ENCODE assay signal across 8 cellular contexts in genomic region chr1:46535063-46535462, GRCh38. TPM values are rescaled to one million over a fixed set of nuclear protein-coding genes. Genes with fewer than 3 reads are reported as not detected.
A peak's percentile ranks its signal among the peaks of the same experiment; 100 is the strongest.
DNase-seq lines count a peak whose midpoint lies in the region; ATAC-seq, FAIRE-seq and TF ChIP-seq lines count a peak whose summit lies in the region.

No MANE protein-coding gene starts in this region.

- H2AFZ ChIP-seq in endothelial cell of umbilical vein (ENCODE audit: low read depth, low read length) (no peak overlapping the region), H9 (ENCODE audit: low read length) (no peak overlapping the region)

- no peak overlapping the region for H3T11ph ChIP-seq in H9 (ENCODE audit: low read length)

- no peak overlapping the region for H2BK120ac ChIP-seq in H9 (ENCODE audit: low read depth, low read length, poor library complexity, severe bottlenecking)

- H3K36me3 Mint-ChIP-seq in activated naive CD8-positive, alpha-beta T cell treated with anti-CD3 and anti-CD28 coated beads, Interleukin-2, amount 50 U/mL, for 24 hours (ENCODE audit: low read depth) = no peaks in the 10 kb centered on the region
- no peaks in the 10 kb centered on the region for H3K36me3 Mint-ChIP-seq in activated naive CD8-positive, alpha-beta T cell treated with anti-CD3 and anti-CD28 coated beads for 36 hours
- no peaks in the 10 kb centered on the region for H3K36me3 Mint-ChIP-seq in H9 (ENCODE audit: insufficient read depth in 1 of 3, low read depth in 3 of 3)

- no peak overlapping the region for H3K23ac ChIP-seq in H9 (ENCODE audit: insufficient read length, low read depth, low read length)

- peak; percentile 41 for DNase-seq in activated naive CD8-positive, alpha-beta T cell treated with anti-CD3 and anti-CD28 coated beads, Interleukin-2, amount 50 U/mL, for 24 hours
- no peak for DNase-seq in activated naive CD8-positive, alpha-beta T cell treated with anti-CD3 and anti-CD28 coated beads for 36 hours
- DNase-seq in OCI-M1 (lab: John Stamatoyannopoulos, UW) (peak; percentile 69), endothelial cell of umbilical vein (ENCODE audit: low read depth, low spot score) (no peak), H9 (no peak), esophagus squamous epithelium (lab: John Stamatoyannopoulos, UW) (no peak), gastrocnemius medialis (no peak)
- no peak for DNase-seq in stimulated activated naive CD8-positive, alpha-beta T cell treated with anti-CD3 and anti-CD28 coated beads, Interleukin-15, amount 100 ng/mL, for 72 hours

- peaks cover 23% of the 10 kb centered on the region for H3K27me3 Mint-ChIP-seq in activated naive CD8-positive, alpha-beta T cell treated with anti-CD3 and anti-CD28 coated beads, Interleukin-2, amount 50 U/mL, for 24 hours
- peaks cover 17% of the 10 kb centered on the region for H3K27me3 Mint-ChIP-seq in activated naive CD8-positive, alpha-beta T cell treated with anti-CD3 and anti-CD28 coated beads for 36 hours
- peaks cover 61% of the 10 kb centered on the region for H3K27me3 Mint-ChIP-seq in stimulated activated naive CD8-positive, alpha-beta T cell treated with anti-CD3 and anti-CD28 coated beads, Interleukin-15, amount 100 ng/mL, for 72 hours
- peaks cover 94% of the 10 kb centered on the region for H3K27me3 Mint-ChIP-seq in H9 (ENCODE audit: low read depth)

- H3K9ac ChIP-seq in endothelial cell of umbilical vein (replicated peaks; ENCODE audit: extremely low read depth, insufficient read depth, low read length) (no peak overlapping the region), H9 (ENCODE audit: extremely low read depth, insufficient read length, low read length) (no peak overlapping the region)

- H2BK5ac ChIP-seq in H9 (ENCODE audit: insufficient read length, low read length) = no peak overlapping the region

- H3K9me1 ChIP-seq in endothelial cell of umbilical vein (replicated peaks; ENCODE audit: control insufficient read depth, extremely low read depth, insufficient read depth, low read length) = no peaks in the 10 kb centered on the region

- dilution Hi-C loops in endothelial cell of umbilical vein (cut with MboI; ENCODE audit: extremely low pct_ligation_motif_present, low sequenced_read_pairs) = no loop called here

- peaks cover 9% of the 10 kb centered on the region for H3K4me1 Mint-ChIP-seq in activated naive CD8-positive, alpha-beta T cell treated with anti-CD3 and anti-CD28 coated beads, Interleukin-2, amount 50 U/mL, for 24 hours
- peaks cover 3% of the 10 kb centered on the region for H3K4me1 Mint-ChIP-seq in activated naive CD8-positive, alpha-beta T cell treated with anti-CD3 and anti-CD28 coated beads for 36 hours
- H3K4me1 Mint-ChIP-seq in stimulated activated naive CD8-positive, alpha-beta T cell treated with anti-CD3 and anti-CD28 coated beads, Interleukin-15, amount 100 ng/mL, for 72 hours = peaks cover 18% of the 10 kb centered on the region
- H3K4me1 Mint-ChIP-seq in H9 = peaks cover 11 to 20% of the 10 kb centered on the region in 2 experiments

- TF ChIP-seq CTCF in endothelial cell of umbilical vein (IDR thresholded peaks at IDR 0.05; ENCODE audit: extremely low read depth in 1 of 2, insufficient read depth in 1 of 2, low read depth in 1 of 2, low read length in 2 of 2) (peak; percentile 15 to 49), H9 (conservative IDR thresholded peaks at IDR 0.05) (no peak; the same call in 1 of the 3 replicates), esophagus squamous epithelium (IDR thresholded peaks at IDR 0.05) (peak in 3 of 6 experiments; percentile 10 to 42 (median 16)), gastrocnemius medialis (IDR thresholded peaks at IDR 0.05 in 4 of 5, conservative IDR thresholded peaks at IDR 0.05 in 1 of 5) (no peak)

- no peak overlapping the region for H4K5ac ChIP-seq in H9 (ENCODE audit: insufficient read length, low read depth, low read length)

- H4K8ac ChIP-seq in H9 (replicated peaks; ENCODE audit: insufficient read length, low read depth, low read length) = no peak overlapping the region

- H3K79me2 ChIP-seq in endothelial cell of umbilical vein (ENCODE audit: control insufficient read depth, insufficient read depth, low read length) = no peaks in the 10 kb centered on the region
- no peaks in the 10 kb centered on the region for H3K79me2 ChIP-seq in H9 (ENCODE audit: insufficient read depth, low read length)

- no peak overlapping the region for H2BK15ac ChIP-seq in H9 (ENCODE audit: low read depth, low read length)

- H3K18ac ChIP-seq in H9 (ENCODE audit: insufficient read length, low read depth, low read length) = no peak overlapping the region

- H3K14ac ChIP-seq in H9 (ENCODE audit: insufficient read depth, low read length) = no peak overlapping the region

- ATAC-seq in activated naive CD8-positive, alpha-beta T cell treated with anti-CD3 and anti-CD28 coated beads, Interleukin-2, amount 50 U/mL, for 24 hours = no peak
- ATAC-seq in stimulated activated naive CD8-positive, alpha-beta T cell treated with anti-CD3 and anti-CD28 coated beads, Interleukin-15, amount 100 ng/mL, for 72 hours = peak; percentile 36
- ATAC-seq in gastrocnemius medialis = no peak

- H3K4me2 ChIP-seq in endothelial cell of umbilical vein (ENCODE audit: insufficient read depth, low read length) (no peak overlapping the region), H9 (ENCODE audit: insufficient read depth, insufficient read length, low read length) (no peak overlapping the region)

- H3K36me3 ChIP-seq in endothelial cell of umbilical vein (ENCODE audit: control insufficient read depth in 2 of 2, extremely low read depth in 1 of 2, insufficient read depth in 2 of 2, low read length in 2 of 2) (no peaks in the 10 kb centered on the region), esophagus squamous epithelium (no peaks in the 10 kb centered on the region), gastrocnemius medialis (no peaks in the 10 kb centered on the region)

- no peak overlapping the region for H3K4me3 ChIP-seq in endothelial cell of umbilical vein (replicated peaks in 1 of 3; ENCODE audit: insufficient read depth in 1 of 3, low read depth in 1 of 3, low read length in 3 of 3)
- H3K4me3 ChIP-seq in esophagus squamous epithelium = no peak overlapping the region
- H3K4me3 ChIP-seq in gastrocnemius medialis = no peak overlapping the region

- H3K27me3 ChIP-seq in endothelial cell of umbilical vein (ENCODE audit: control insufficient read depth in 2 of 2, insufficient read depth in 2 of 2, low read length in 2 of 2) (peaks cover 21 to 38% of the 10 kb centered on the region in 2 experiments), H9 (ENCODE audit: insufficient read depth, low read length) (peaks cover 29% of the 10 kb centered on the region), esophagus squamous epithelium (peaks cover 0 to 78% (median 0%) of the 10 kb centered on the region in 4 donors), gastrocnemius medialis (no peaks in the 10 kb centered on the region)

- WGBS in H9 (ENCODE audit: extremely low coverage, insufficient read length, low lambda C conversion rate) = no CpG with 5 or more reads among the region's 2 CpGs
- 53% methylated on average over 2 of the region's 2 CpGs; no CpG with 5 or more reads in 1 of the 2 donors for WGBS in esophagus squamous epithelium, 2 donors

- CTCF ChIA-PET in endothelial cell of umbilical vein (lab: Charles Lee) = interaction anchor here (0.7 to 4.9 kb wide), 10 partner anchors 8 to 189 kb away, joined by 3 to 34 read pairs (median 6); no protein-coding TSS in a partner anchor

- H3K4me1 ChIP-seq in endothelial cell of umbilical vein (ENCODE audit: control insufficient read depth, extremely low read depth, insufficient read depth, low read length) (peaks cover 2% of the 10 kb centered on the region), H9 (ENCODE audit: insufficient read depth, low read length) (no peaks in the 10 kb centered on the region), esophagus squamous epithelium (peaks cover 3 to 25% (median 8%) of the 10 kb centered on the region in 3 donors), gastrocnemius medialis (no peaks in the 10 kb centered on the region)

- no peak overlapping the region for H2BK12ac ChIP-seq in H9 (ENCODE audit: insufficient read length, low read depth, low read length)

- BruUV-seq in endothelial cell of umbilical vein (replicated peaks; lab: Mats Ljungman, UMichigan) = no TSS peak

- POLR2A ChIA-PET in endothelial cell of umbilical vein (lab: Charles Lee) = no interaction called here

- H3K4me3 Mint-ChIP-seq in activated naive CD8-positive, alpha-beta T cell treated with anti-CD3 and anti-CD28 coated beads, Interleukin-2, amount 50 U/mL, for 24 hours = no peak overlapping the region
- H3K4me3 Mint-ChIP-seq in activated naive CD8-positive, alpha-beta T cell treated with anti-CD3 and anti-CD28 coated beads for 36 hours = no peak overlapping the region
- H3K4me3 Mint-ChIP-seq in stimulated activated naive CD8-positive, alpha-beta T cell treated with anti-CD3 and anti-CD28 coated beads, Interleukin-15, amount 100 ng/mL, for 72 hours = no peak overlapping the region
- H3K4me3 Mint-ChIP-seq in H9 = no peak overlapping the region

- no peaks in the 10 kb centered on the region for H3K79me1 ChIP-seq in H9 (ENCODE audit: insufficient read depth, low read depth, low read length, poor library complexity, severe bottlenecking)

- H2BK20ac ChIP-seq in H9 (ENCODE audit: low read depth, low read length, poor library complexity, severe bottlenecking) = no peak overlapping the region

- intact Hi-C loops in endothelial cell of umbilical vein (cut with micrococcal nuclease) (no loop called here), esophagus squamous epithelium (cut with DNase I) (loop anchor here (10.0 kb wide), 1 partner anchor 190 kb away; no protein-coding TSS in a partner anchor), gastrocnemius medialis (cut with DNase I; ENCODE audit: low total_unique reads) (no loop called here)

- no peak overlapping the region for H3K4ac ChIP-seq in H9 (ENCODE audit: low read depth, low read length)

- in situ Hi-C loops in gastrocnemius medialis (cut with MboI; ENCODE audit: low sequenced_read_pairs in 4 of 4) = loop anchor here in 2 of 4 donors (10.0 to 25.0 kb wide), 2 partner anchors 98 to 190 kb away; no protein-coding TSS in a partner anchor

- no peak for FAIRE-seq in endothelial cell of umbilical vein (lab: Jason Lieb, UNC)

- H4K91ac ChIP-seq in H9 (ENCODE audit: insufficient read length, low read depth, low read length) = no peak overlapping the region

- H3K56ac ChIP-seq in H9 (ENCODE audit: insufficient read length, low read depth, low read length) = no peak overlapping the region

- H3K9me3 ChIP-seq in endothelial cell of umbilical vein (replicated peaks; ENCODE audit: control insufficient read depth, insufficient read depth, low read length) = no peaks in the 10 kb centered on the region
- H3K9me3 ChIP-seq in H9 (ENCODE audit: control insufficient read depth, low read depth, low read length) = no peaks in the 10 kb centered on the region
- H3K9me3 ChIP-seq in esophagus squamous epithelium = no peaks in the 10 kb centered on the region
- H3K9me3 ChIP-seq in gastrocnemius medialis = no peaks in the 10 kb centered on the region

- no peaks in the 10 kb centered on the region for H3K9me3 Mint-ChIP-seq in activated naive CD8-positive, alpha-beta T cell treated with anti-CD3 and anti-CD28 coated beads, Interleukin-2, amount 50 U/mL, for 24 hours
- no peaks in the 10 kb centered on the region for H3K9me3 Mint-ChIP-seq in activated naive CD8-positive, alpha-beta T cell treated with anti-CD3 and anti-CD28 coated beads for 36 hours
- H3K9me3 Mint-ChIP-seq in stimulated activated naive CD8-positive, alpha-beta T cell treated with anti-CD3 and anti-CD28 coated beads, Interleukin-15, amount 100 ng/mL, for 72 hours = no peaks in the 10 kb centered on the region
- peaks cover 0 to 2% of the 10 kb centered on the region in 2 experiments; a peak in 2 of 5 replicates for H3K9me3 Mint-ChIP-seq in H9

- TF ChIP-seq POLR2A in endothelial cell of umbilical vein (IDR thresholded peaks at IDR 0.05; ENCODE audit: low read depth, low read length) (no peak), esophagus squamous epithelium (IDR thresholded peaks at IDR 0.05) (no peak), gastrocnemius medialis (IDR thresholded peaks at IDR 0.05) (no peak)

- no peak overlapping the region for H3K27ac ChIP-seq in endothelial cell of umbilical vein (ENCODE audit: insufficient read depth, low read depth, low read length)
- no peak overlapping the region for H3K27ac ChIP-seq in H9 (ENCODE audit: insufficient read length, low read depth, low read length)
- no peak overlapping the region for H3K27ac ChIP-seq in esophagus squamous epithelium
- no peak overlapping the region for H3K27ac ChIP-seq in gastrocnemius medialis

- H2AK5ac ChIP-seq in H9 (ENCODE audit: insufficient read length, low read length) = no peak overlapping the region

- H3K27ac Mint-ChIP-seq in activated naive CD8-positive, alpha-beta T cell treated with anti-CD3 and anti-CD28 coated beads, Interleukin-2, amount 50 U/mL, for 24 hours = no peak overlapping the region
- no peak overlapping the region for H3K27ac Mint-ChIP-seq in activated naive CD8-positive, alpha-beta T cell treated with anti-CD3 and anti-CD28 coated beads for 36 hours
- H3K27ac Mint-ChIP-seq in stimulated activated naive CD8-positive, alpha-beta T cell treated with anti-CD3 and anti-CD28 coated beads, Interleukin-15, amount 100 ng/mL, for 72 hours = no peak overlapping the region
- no peak overlapping the region for H3K27ac Mint-ChIP-seq in H9

- peaks cover 3% of the 10 kb centered on the region for H3K23me2 ChIP-seq in H9 (ENCODE audit: insufficient read length, low read depth, low read length, poor library complexity, severe bottlenecking)

- H4K20me1 ChIP-seq in endothelial cell of umbilical vein (replicated peaks; ENCODE audit: control insufficient read depth, extremely low read depth, insufficient read depth, low read length) (no peaks in the 10 kb centered on the region), H9 (ENCODE audit: control insufficient read depth, insufficient read depth, insufficient read length) (no peaks in the 10 kb centered on the region)

RNA-seq across cellular contexts. Expression of gene KNCN, which starts 16.4 kb away (rescaled TPM):
- total RNA-seq in activated naive CD8-positive, alpha-beta T cell treated with anti-CD3 and anti-CD28 coated beads for 36 hours = not detected
- total RNA-seq in endothelial cell of umbilical vein (not detected in 2 replicates), H9 (2021) (not detected in 2 replicates), esophagus squamous epithelium (not detected), gastrocnemius medialis (not detected)
- not detected in 2 replicates for polyA plus RNA-seq in endothelial cell of umbilical vein
- polyA plus RNA-seq in endothelial cell of umbilical vein (2011; cell fraction: cytosol; rRNA removed) = not detected in 2 replicates
- not detected in 2 replicates for polyA plus RNA-seq in endothelial cell of umbilical vein (2011; cell fraction: nucleus; rRNA removed)
- not detected in 2 replicates for polyA plus RNA-seq in endothelial cell of umbilical vein (2012)
- polyA minus RNA-seq in endothelial cell of umbilical vein = not detected in 2 replicates
- not detected for polyA minus RNA-seq in endothelial cell of umbilical vein (2011; cell fraction: cytosol; rRNA and poly(A)+ RNA removed)
- polyA minus RNA-seq in endothelial cell of umbilical vein (2011; cell fraction: nucleus; rRNA and poly(A)+ RNA removed) = not detected in 2 replicates

RNA-seq across cellular contexts. Expression of gene DMBX1, which starts 45.4 kb away (rescaled TPM):
- total RNA-seq in activated naive CD8-positive, alpha-beta T cell treated with anti-CD3 and anti-CD28 coated beads for 36 hours = not detected
- total RNA-seq in endothelial cell of umbilical vein (not detected in 2 replicates), H9 (2021) (2.3 and 2.5 TPM in 2 replicates), esophagus squamous epithelium (not detected), gastrocnemius medialis (not detected)
- polyA plus RNA-seq in endothelial cell of umbilical vein = not detected in 2 replicates
- not detected in 2 replicates for polyA plus RNA-seq in endothelial cell of umbilical vein (2011; cell fraction: cytosol; rRNA removed)
- polyA plus RNA-seq in endothelial cell of umbilical vein (2011; cell fraction: nucleus; rRNA removed) = not detected in 2 replicates
- polyA plus RNA-seq in endothelial cell of umbilical vein (2012) = not detected in 2 replicates
- 0.51 and 0.62 TPM in 2 replicates for polyA minus RNA-seq in endothelial cell of umbilical vein
- polyA minus RNA-seq in endothelial cell of umbilical vein (2011; cell fraction: cytosol; rRNA and poly(A)+ RNA removed) = 1.2 TPM
- polyA minus RNA-seq in endothelial cell of umbilical vein (2011; cell fraction: nucleus; rRNA and poly(A)+ RNA removed) = not detected in 2 replicates

Comparison
In these comparisons a context has a peak if more than half of its experiments do, and no peak if none do; other contexts are left out.
1. DNase-seq: peak in activated naive CD8-positive, alpha-beta T cell treated with anti-CD3 and anti-CD28 coated beads, Interleukin-2, amount 50 U/mL, for 24 hours (single experiment) and OCI-M1 (single experiment); none in activated naive CD8-positive, alpha-beta T cell treated with anti-CD3 and anti-CD28 coated beads for 36 hours (single experiment), endothelial cell of umbilical vein (single experiment), stimulated activated naive CD8-positive, alpha-beta T cell treated with anti-CD3 and anti-CD28 coated beads, Interleukin-15, amount 100 ng/mL, for 72 hours (0 of 2), H9 (single experiment), esophagus squamous epithelium (single experiment) and gastrocnemius medialis (0 of 2).
2. CTCF ChIP-seq: peak in endothelial cell of umbilical vein (2 of 2); none in H9 (single experiment) and gastrocnemius medialis (0 of 5).